16 cellular contexts compared by ENCODE assay signal in the genomic region with DNA sequence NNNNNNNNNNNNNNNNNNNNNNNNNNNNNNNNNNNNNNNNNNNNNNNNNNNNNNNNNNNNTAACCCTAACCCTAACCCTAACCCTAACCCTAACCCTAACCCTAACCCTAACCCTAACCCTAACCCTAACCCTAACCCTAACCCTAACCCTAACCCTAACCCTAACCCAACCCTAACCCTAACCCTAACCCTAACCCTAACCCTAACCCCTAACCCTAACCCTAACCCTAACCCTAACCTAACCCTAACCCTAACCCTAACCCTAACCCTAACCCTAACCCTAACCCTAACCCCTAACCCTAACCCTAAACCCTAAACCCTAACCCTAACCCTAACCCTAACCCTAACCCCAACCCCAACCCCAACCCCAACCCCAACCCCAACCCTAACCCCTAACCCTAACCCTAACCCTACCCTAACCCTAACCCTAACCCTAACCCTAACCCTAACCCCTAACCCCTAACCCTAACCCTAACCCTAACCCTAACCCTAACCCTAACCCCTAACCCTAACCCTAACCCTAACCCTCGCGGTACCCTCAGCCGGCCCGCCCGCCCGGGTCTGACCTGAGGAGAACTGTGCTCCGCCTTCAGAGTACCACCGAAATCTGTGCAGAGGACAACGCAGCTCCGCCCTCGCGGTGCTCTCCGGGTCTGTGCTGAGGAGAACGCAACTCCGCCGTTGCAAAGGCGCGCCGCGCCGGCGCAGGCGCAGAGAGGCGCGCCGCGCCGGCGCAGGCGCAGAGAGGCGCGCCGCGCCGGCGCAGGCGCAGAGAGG. TPM values are rescaled to one million over a fixed set of nuclear protein-coding genes. Genes with fewer than 3 reads are reported as not detected.
A peak's percentile ranks its signal among the peaks of the same experiment; 100 is the strongest.
DNase-seq lines count a peak whose midpoint lies in the region; ATAC-seq, FAIRE-seq and TF ChIP-seq lines count a peak whose summit lies in the region.
"Not testable (repeated sequence)": the region's sequence is repeated elsewhere in the genome, so short reads cannot be mapped to it uniquely, and the experiment has no call there.
"Had no signal": no experiment of that assay in that cellular context is flagged by ENCODE, and none has a peak within 500 bp of the region (broad histone marks: within the 10 kb centered on the region; RNA-seq: fewer than 3 reads in every experiment).

No MANE protein-coding gene starts in this region.

- H3K27me3 ChIP-seq in CD8-positive, alpha-beta memory T cell (ENCODE audit: insufficient read depth, low read length, poor library complexity, severe bottlenecking); GM12878 (replicated peaks in 1 of 2; ENCODE audit: control insufficient read depth in 2 of 2, insufficient read depth in 2 of 2, low read length in 1 of 2); sigmoid colon; tibial nerve: not testable (repeated sequence)

- H2AFZ ChIP-seq in GM12878 (ENCODE audit: control insufficient read depth, low read depth, low read length) = not testable (repeated sequence)

- not testable (repeated sequence) for H3K9me3 ChIP-seq in CD8-positive, alpha-beta memory T cell (ENCODE audit: low read length); GM12878 (replicated peaks; ENCODE audit: control insufficient read depth, insufficient read depth, low read length); sigmoid colon; tibial nerve

- POLR2A ChIA-PET in CD8-positive, alpha-beta memory T cell (lab: Charles Lee); activated B cell treated with CpG ODN at 0.5 μM for 24 hours (lab: Charles Lee); GM12878 (lab: Charles Lee): not testable (repeated sequence)

- TF ChIP-seq CTCF in activated B cell treated with CpG ODN at 0.5 μM for 24 hours (IDR thresholded peaks at IDR 0.05); GM12878 (IDR thresholded peaks at IDR 0.05 in 2 of 3, conservative IDR thresholded peaks at IDR 0.05 in 1 of 3; ENCODE audit: control insufficient read depth in 2 of 3, extremely low read depth in 1 of 3, insufficient read depth in 1 of 3, low read depth in 3 of 3, low read length in 3 of 3); sigmoid colon (IDR thresholded peaks at IDR 0.05); tibial nerve (IDR thresholded peaks at IDR 0.05): not testable (repeated sequence)

- peak in 4 of 5 donors; percentile 1 to 53 (median 14) for DNase-seq in CD8-positive, alpha-beta memory T cell
- not testable (repeated sequence) for DNase-seq in activated B cell treated with CpG ODN at 0.5 μM for 24 hours; GM12878 (ENCODE audit: low read depth, low spot score)
- DNase-seq in activated T-cell treated with anti-CD3 and anti-CD28 coated beads, Interleukin-2, amount 50 U/mL, for 4 hours = peak; percentile 4
- DNase-seq in cardiac septum (ENCODE audit: low spot score) = peak; percentile 63
- DNase-seq in memory B cell (ENCODE audit: low spot score in 2 of 2) = peak; percentile 56 to 62
- DNase-seq in sigmoid colon = peak; percentile 62
- peak; percentile 10 to 17 for DNase-seq in tibial nerve (ENCODE audit: low spot score in 2 of 2)

- CTCF ChIA-PET in CD8-positive, alpha-beta memory T cell (lab: Charles Lee); activated B cell treated with CpG ODN at 0.5 μM for 24 hours (lab: Charles Lee); GM12878 (lab: Yijun Ruan, JAX): not testable (repeated sequence)

- not testable (repeated sequence) for TF ChIP-seq POLR2A in GM12878 (IDR thresholded peaks at IDR 0.05; ENCODE audit: low read depth, low read length); sigmoid colon (IDR thresholded peaks at IDR 0.05); tibial nerve (IDR thresholded peaks at IDR 0.05)

- 72% methylated on average over 8 of the region's 37 CpGs for WGBS in GM12878 (ENCODE audit: insufficient coverage, insufficient replicate concordance, low lambda C conversion rate, missing lambda C conversion rate)
- 61 to 76% methylated on average over 28 to 37 of the region's 37 CpGs for WGBS in sigmoid colon, 2 donors
- no CpG with 5 or more reads among the region's 37 CpGs for whole genome bisulfite sequencing in tibial nerve, 2 donors

- intact Hi-C loops in activated B cell treated with CpG ODN at 0.5 μM for 24 hours (cut with micrococcal nuclease); GM12878 (cut with micrococcal nuclease; ENCODE audit: unreplicated experiment); cardiac septum (cut with DNase I); sigmoid colon (cut with DNase I): not testable (repeated sequence)

- not testable (repeated sequence) for BruUV-seq in GM12878 (replicated peaks; lab: Mats Ljungman, UMichigan)

- not testable (repeated sequence) for H3K79me2 ChIP-seq in GM12878 (ENCODE audit: control insufficient read depth, insufficient read depth, low read length)

- H3K36me3 Mint-ChIP-seq in CD8-positive, alpha-beta memory T cell; activated B cell treated with CpG ODN at 0.5 μM for 24 hours (ENCODE audit: low read depth); activated T-cell treated with anti-CD3 and anti-CD28 coated beads, Interleukin-2, amount 50 U/mL, for 4 hours (ENCODE audit: insufficient read depth); memory B cell: not testable (repeated sequence)

- H3K36me3 ChIP-seq in CD8-positive, alpha-beta memory T cell (ENCODE audit: insufficient read depth, low read length); GM12878 (ENCODE audit: control insufficient read depth in 2 of 2, insufficient read depth in 2 of 2, low read length in 1 of 2); sigmoid colon; tibial nerve: not testable (repeated sequence)

- RAD21 ChIA-PET in GM12878 (lab: Charles Lee; ENCODE audit: unreplicated experiment) = not testable (repeated sequence)

- H3K4me1 ChIP-seq in CD8-positive, alpha-beta memory T cell (ENCODE audit: insufficient read depth, low read length); GM12878 (ENCODE audit: control insufficient read depth, insufficient read depth, low read length); sigmoid colon; tibial nerve: not testable (repeated sequence)

- not testable (repeated sequence) for H3K4me3 ChIP-seq in CD8-positive, alpha-beta memory T cell (ENCODE audit: low read length); GM12878; sigmoid colon; tibial nerve

- H4K20me1 ChIP-seq in GM12878 (ENCODE audit: control insufficient read depth, insufficient read depth) = not testable (repeated sequence)

- H3K9me3 Mint-ChIP-seq in CD8-positive, alpha-beta memory T cell; activated B cell treated with CpG ODN at 0.5 μM for 24 hours; activated T-cell treated with anti-CD3 and anti-CD28 coated beads, Interleukin-2, amount 50 U/mL, for 4 hours; memory B cell: not testable (repeated sequence)

- not testable (repeated sequence) for H3K27ac Mint-ChIP-seq in CD8-positive, alpha-beta memory T cell; activated B cell treated with CpG ODN at 0.5 μM for 24 hours; memory B cell

- not testable (repeated sequence) for H3K27me3 Mint-ChIP-seq in CD8-positive, alpha-beta memory T cell; activated B cell treated with CpG ODN at 0.5 μM for 24 hours; activated T-cell treated with anti-CD3 and anti-CD28 coated beads, Interleukin-2, amount 50 U/mL, for 4 hours (ENCODE audit: low read depth); memory B cell

- H3K9ac ChIP-seq in GM12878 (ENCODE audit: control insufficient read depth, insufficient read depth, low read length) = not testable (repeated sequence)

- ATAC-seq in activated B cell treated with CpG ODN at 0.5 μM for 24 hours (ENCODE audit: low read depth) = peak; percentile 31
- ATAC-seq in activated T-cell treated with anti-CD3 and anti-CD28 coated beads, Interleukin-2, amount 50 U/mL, for 4 hours = peak in 1 of 2 donors; percentile 56
- ATAC-seq in GM12878 = peak; percentile 39; the same call in 1 of the 3 replicates
- peak; percentile 53 for ATAC-seq in memory B cell (ENCODE audit: low read depth)

- H3K27ac ChIP-seq in CD8-positive, alpha-beta memory T cell (ENCODE audit: low read depth, low read length); GM12878 (ENCODE audit: control insufficient read depth, insufficient read depth); sigmoid colon; tibial nerve: not testable (repeated sequence)

- peak; percentile 83 for FAIRE-seq in GM12878 (lab: Jason Lieb, UNC)

- H3K4me2 ChIP-seq in GM12878 (ENCODE audit: control insufficient read depth, insufficient read depth) = not testable (repeated sequence)

- not testable (repeated sequence) for TF ChIP-seq RAD21 in GM12878 (IDR thresholded peaks at IDR 0.05; ENCODE audit: insufficient read depth, low read depth, low read length)

- TF ChIP-seq EP300 in GM12878 (IDR thresholded peaks at IDR 0.05; ENCODE audit: borderline replicate concordance in 1 of 2, control insufficient read depth in 1 of 2, low read depth in 2 of 2, low read length in 2 of 2); sigmoid colon (IDR thresholded peaks at IDR 0.05); tibial nerve (IDR thresholded peaks at IDR 0.05): not testable (repeated sequence)

- SMC1A ChIA-PET in GM12878 (lab: Charles Lee; ENCODE audit: uncharacterized antibody, unreplicated experiment) = not testable (repeated sequence)

- not testable (repeated sequence) for H3K4me1 Mint-ChIP-seq in CD8-positive, alpha-beta memory T cell; activated B cell treated with CpG ODN at 0.5 μM for 24 hours; activated T-cell treated with anti-CD3 and anti-CD28 coated beads, Interleukin-2, amount 50 U/mL, for 4 hours (ENCODE audit: low read depth); memory B cell

- in situ Hi-C loops in GM12878 (cut with MboI) = not testable (repeated sequence)

- H3K4me3 Mint-ChIP-seq in CD8-positive, alpha-beta memory T cell; activated B cell treated with CpG ODN at 0.5 μM for 24 hours; activated T-cell treated with anti-CD3 and anti-CD28 coated beads, Interleukin-2, amount 50 U/mL, for 4 hours; memory B cell: not testable (repeated sequence)

RNA-seq across cellular contexts. Expression of gene OR4F5, which starts 55.1 kb away (rescaled TPM):
- not detected for total RNA-seq in CD8-positive, alpha-beta memory T cell
- polyA plus RNA-seq in CD8-positive, alpha-beta memory T cell = not detected
- total RNA-seq in activated B cell treated with CpG ODN at 0.5 μM for 24 hours (not detected in 2 replicates), GM12878 (2014; rRNA removed) (not detected in 2 replicates), GM12878 (2014; rRNA removed; fragmentation: Illumina TruSeq; extraction: Trizol) (not detected in 2 replicates), GM12878 (2021) (not detected in 2 replicates), cardiac septum (not detected), sigmoid colon (not detected), tibial nerve (not detected)
- not detected for total RNA-seq in activated T-cell treated with anti-CD3 and anti-CD28 coated beads, Interleukin-2, amount 50 U/mL, for 4 hours
- not detected in 2 replicates for total RNA-seq in GM12878 (2013; cell fraction: nucleolus; rRNA removed)
- not detected for polyA plus RNA-seq in GM12878 (2011; ENCODE audit: low read depth)
- polyA plus RNA-seq in GM12878 (2011; rRNA removed) (not detected in 2 replicates), GM12878 (2014; fragmentation: Illumina TruSeq; extraction: Trizol) (not detected in 2 replicates), GM12878 (2014; fragmentation: Nextera tagmentation; extraction: Ambion mirVana) (not detected), GM12878 (2014; rRNA removed) (not detected in 2 replicates), GM12878 (2016; fragmentation: Nextera tagmentation; extraction: Ambion mirVana) (not detected), sigmoid colon (not detected)
- not detected in 2 replicates for polyA plus RNA-seq in GM12878 (2011; cell fraction: cytosol; rRNA removed)
- not detected in 2 replicates for polyA plus RNA-seq in GM12878 (2011; cell fraction: nucleus; rRNA removed)
- polyA plus RNA-seq in GM12878 (2012) = not detected in 2 replicates
- polyA minus RNA-seq in GM12878 (2011; rRNA and poly(A)+ RNA removed) = not detected in 2 replicates
- not detected in 2 replicates for polyA minus RNA-seq in GM12878 (2011; cell fraction: cytosol; rRNA and poly(A)+ RNA removed)
- not detected in 2 replicates for polyA minus RNA-seq in GM12878 (2011; cell fraction: nucleus; rRNA and poly(A)+ RNA removed)
- total RNA-seq: Daoy; H7; hepatocyte; kidney epithelial cell; myocyte; renal cortical epithelial cell; T-helper 1 cell treated with Interleukin-12 subunit alpha and Interleukin-12 subunit beta and Interleukin-4 antibody, amounts not matched to agents 30 ng/mL and 1 ng/mL, for 36 hours; upper lobe of left lung had no signal
- polyA plus RNA-seq: hepatocyte had no signal
